ENCODE assay signal across 1 cellular context in genomic region chr10:73705506-73706072, GRCh38.
TF ChIP-seq lines count a peak whose summit lies in the region.

No MANE protein-coding gene starts in this region.

TF ChIP-seq in HepG2, 621 proteins besides CTCF, POLR2A, EP300 and RAD21:
- peak; percentile 88 for TF ChIP-seq ZNF263 (CRISPR knock-in tag; IDR thresholded peaks at IDR 0.05)
